ENCODE assay signal across 13 cellular contexts in the genomic region with DNA sequence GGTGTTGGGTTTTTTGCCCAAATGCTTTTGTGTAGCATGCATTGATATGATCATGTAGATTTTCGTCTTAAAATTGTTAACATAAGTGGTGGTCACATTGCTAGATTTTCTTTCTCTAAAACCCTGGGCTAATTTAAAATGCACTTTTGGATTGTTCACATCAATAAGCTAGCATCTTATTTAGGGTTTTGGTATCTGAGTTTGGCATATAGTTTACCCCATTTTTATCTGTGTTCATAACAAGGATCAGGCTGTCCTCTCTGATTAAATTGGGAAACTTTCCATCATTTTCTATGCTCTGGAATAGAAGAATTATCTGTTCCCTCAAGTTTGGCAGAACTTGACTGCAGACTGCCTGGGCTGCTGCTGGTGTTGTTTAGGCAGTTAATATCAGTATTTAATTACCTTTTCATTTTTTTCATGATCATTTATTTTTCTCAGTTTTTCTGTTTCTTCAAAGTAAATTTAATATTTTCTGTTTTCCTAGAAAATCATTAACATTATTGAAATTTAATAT. TPM values are rescaled to one million over a fixed set of nuclear protein-coding genes. Genes with fewer than 3 reads are reported as not detected.
A peak's percentile ranks its signal among the peaks of the same experiment; 100 is the strongest.
DNase-seq lines count a peak whose midpoint lies in the region; ATAC-seq, FAIRE-seq and TF ChIP-seq lines count a peak whose summit lies in the region.
"Had no signal": no experiment of that assay in that cellular context is flagged by ENCODE, and none has a peak within 500 bp of the region (broad histone marks: within the 10 kb centered on the region; RNA-seq: fewer than 3 reads in every experiment).

No MANE protein-coding gene starts in this region.

- TF ChIP-seq CTCF in astrocyte (IDR thresholded peaks at IDR 0.05; ENCODE audit: insufficient read depth, low read depth, low read length): no peak
- TF ChIP-seq CTCF in lower leg skin (IDR thresholded peaks at IDR 0.05): no peak

- no peaks in the 10 kb centered on the region for H3K79me2 ChIP-seq in astrocyte (ENCODE audit: insufficient read depth, low read length)

- H3K27ac ChIP-seq in HUES48 (ENCODE audit: low read depth, low read length): no peak overlapping the region
- no peak overlapping the region for H3K27ac ChIP-seq in astrocyte (ENCODE audit: low read depth, low read length)
- H3K27ac ChIP-seq: Peyer's patch had no signal

- no peaks in the 10 kb centered on the region for H3K36me3 Mint-ChIP-seq in astrocyte (ENCODE audit: low read depth, unreplicated experiment)
- H3K36me3 Mint-ChIP-seq in natural killer cell treated with Interleukin-12 subunit alpha and Interleukin-12 subunit beta and Interleukin-15 and Interleukin-18, amount 100 ng/mL, for 72 hours: no peaks in the 10 kb centered on the region

- ATAC-seq in natural killer cell treated with Interleukin-12 subunit alpha and Interleukin-12 subunit beta and Interleukin-15 and Interleukin-18, amount 100 ng/mL, for 72 hours: no peak

- H3K9me3 Mint-ChIP-seq in astrocyte (ENCODE audit: unreplicated experiment): no peaks in the 10 kb centered on the region
- no peaks in the 10 kb centered on the region for H3K9me3 Mint-ChIP-seq in natural killer cell treated with Interleukin-12 subunit alpha and Interleukin-12 subunit beta and Interleukin-15 and Interleukin-18, amount 100 ng/mL, for 72 hours

- no peak overlapping the region for H3K4me3 Mint-ChIP-seq in astrocyte (ENCODE audit: unreplicated experiment)
- H3K4me3 Mint-ChIP-seq in natural killer cell treated with Interleukin-12 subunit alpha and Interleukin-12 subunit beta and Interleukin-15 and Interleukin-18, amount 100 ng/mL, for 72 hours: peak overlapping the region; percentile 82

- no peak for TF ChIP-seq POLR2A in lower leg skin (IDR thresholded peaks at IDR 0.05)

- H3K4me3 ChIP-seq in HUES48 (ENCODE audit: low read depth, low read length) (0 out of 2 replicates have a peak overlapping the region, but pooled peaks have one; percentile 75), astrocyte (ENCODE audit: insufficient read depth, low read depth, low read length) (no peak overlapping the region), lower leg skin (ENCODE audit: low read depth, poor library complexity, severe bottlenecking) (no peak overlapping the region)

- H3K4me1 ChIP-seq in HUES48 (ENCODE audit: control insufficient read depth, insufficient read depth, low read length): peaks cover 7% of the 10 kb centered on the region
- peaks cover 14% of the 10 kb centered on the region for H3K4me1 ChIP-seq in astrocyte (ENCODE audit: insufficient read depth, low read length)

- no peaks in the 10 kb centered on the region for H4K20me1 ChIP-seq in astrocyte (ENCODE audit: insufficient read depth, low read length)

- peak; percentile 20 for FAIRE-seq in astrocyte (lab: Jason Lieb, UNC)

- no peak overlapping the region for H2AFZ ChIP-seq in astrocyte (ENCODE audit: low read depth, low read length)

- H3K9me3 ChIP-seq in HUES48 (ENCODE audit: control insufficient read depth, insufficient read depth, low read length) (no peaks in the 10 kb centered on the region), astrocyte (ENCODE audit: insufficient read depth, low read depth, low read length) (no peaks in the 10 kb centered on the region)
- H3K9me3 ChIP-seq: Peyer's patch had no signal

- DNase-seq in DMS 273 (lab: John Stamatoyannopoulos, UW; ENCODE audit: unreplicated experiment) (peak; percentile 25), DMS 273 treated with DMSO at 0.1 percent for 48 hours (lab: John Stamatoyannopoulos, UW) (no peak), astrocyte (ENCODE audit: low read depth) (no peak), lower leg skin (ENCODE audit: low spot score in 2 of 2) (no peak), T1000 (lab: John Stamatoyannopoulos, UW) (no peak)
- DNase-seq in natural killer cell treated with Interleukin-12 subunit alpha and Interleukin-12 subunit beta and Interleukin-15 and Interleukin-18, amount 100 ng/mL, for 72 hours (ENCODE audit: low spot score): no peak
- DNase-seq in activated CD4-positive, CD25-positive, alpha-beta regulatory T cell treated with anti-CD3 and anti-CD28 coated beads, Interleukin-2, amount 50 U/mL, for 72 hours: no peak
- DNase-seq: 8988T, activated gamma-delta T cell, cortex of kidney, IMR-90, Peyer's patch had no signal

- peaks cover 13% of the 10 kb centered on the region for H3K27me3 Mint-ChIP-seq in astrocyte (ENCODE audit: low read depth, unreplicated experiment)
- peaks cover 30 to 44% of the 10 kb centered on the region in 2 donors for H3K27me3 Mint-ChIP-seq in natural killer cell treated with Interleukin-12 subunit alpha and Interleukin-12 subunit beta and Interleukin-15 and Interleukin-18, amount 100 ng/mL, for 72 hours

- no peak overlapping the region for H3K27ac Mint-ChIP-seq in astrocyte (ENCODE audit: unreplicated experiment)
- H3K27ac Mint-ChIP-seq in natural killer cell treated with Interleukin-12 subunit alpha and Interleukin-12 subunit beta and Interleukin-15 and Interleukin-18, amount 100 ng/mL, for 72 hours: no peak overlapping the region

- H3K4me1 Mint-ChIP-seq in astrocyte (ENCODE audit: low read depth, unreplicated experiment): no peaks in the 10 kb centered on the region
- peaks cover 14 to 22% of the 10 kb centered on the region in 2 donors for H3K4me1 Mint-ChIP-seq in natural killer cell treated with Interleukin-12 subunit alpha and Interleukin-12 subunit beta and Interleukin-15 and Interleukin-18, amount 100 ng/mL, for 72 hours (ENCODE audit: low read depth in 2 of 2)

- intact Hi-C loops in lower leg skin (cut with DNase I; ENCODE audit: low total_unique reads): no loop called here

- no peak overlapping the region for H3K4me2 ChIP-seq in astrocyte (ENCODE audit: low read length)

- WGBS in lower leg skin, 2 donors: 62 to 74% methylated on average over 1 of the region's 1 CpG

- no peak overlapping the region for H3K9ac ChIP-seq in HUES48 (ENCODE audit: low read depth, low read length)
- no peak overlapping the region for H3K9ac ChIP-seq in astrocyte (ENCODE audit: low read length)

- H3K27me3 ChIP-seq in HUES48 (ENCODE audit: control insufficient read depth, insufficient read depth, low read length) (peaks cover 32% of the 10 kb centered on the region), astrocyte (ENCODE audit: insufficient read depth, low read length) (peaks cover 18% of the 10 kb centered on the region)
- H3K27me3 ChIP-seq: Peyer's patch had no signal

- H3K36me3 ChIP-seq in HUES48 (ENCODE audit: control insufficient read depth, insufficient read depth, low read length): no peaks in the 10 kb centered on the region
- H3K36me3 ChIP-seq in astrocyte (ENCODE audit: insufficient read depth, low read length): no peaks in the 10 kb centered on the region
- H3K36me3 ChIP-seq: Peyer's patch had no signal

RNA-seq across cellular contexts. Expression of a gene that starts 1.8 kb away (rescaled TPM):
- 83.0 and 83.5 TPM in 2 replicates for total RNA-seq in astrocyte
- total RNA-seq in natural killer cell treated with Interleukin-12 subunit alpha and Interleukin-12 subunit beta and Interleukin-15 and Interleukin-18, amount 100 ng/mL, for 72 hours: 10 to 100 TPM; 27.6 to 28.1 TPM
- total RNA-seq in lower leg skin: 10 to 100 TPM in 3 of 4 donors, 1 to 10 TPM in 1; 9.8 to 24.2 (median 11.7) TPM

RNA-seq across cellular contexts. Expression of a gene that starts 33.3 kb away (rescaled TPM):
- total RNA-seq in astrocyte: 27.8 and 28.9 TPM in 2 replicates
- 10 to 100 TPM; 46.0 to 66.7 TPM for total RNA-seq in natural killer cell treated with Interleukin-12 subunit alpha and Interleukin-12 subunit beta and Interleukin-15 and Interleukin-18, amount 100 ng/mL, for 72 hours
- 10 to 100 TPM; 16.3 to 32.4 (median 23.5) TPM for total RNA-seq in lower leg skin
